ENCODE assay signal across 8 cellular contexts in genomic region chr2:219230201-219230540, GRCh38. TPM values are rescaled to one million over a fixed set of nuclear protein-coding genes. Genes with fewer than 3 reads are reported as not detected.
DNase-seq lines count a peak whose midpoint lies in the region; ATAC-seq and TF ChIP-seq lines count a peak whose summit lies in the region.

No MANE protein-coding gene starts in this region.

- H3K27me3 ChIP-seq in mucosa of rectum (ENCODE audit: control insufficient read depth in 2 of 2, insufficient read depth in 2 of 2, low read length in 2 of 2) (no peaks in the 10 kb centered on the region), tibial nerve (no peaks in the 10 kb centered on the region)

- TF ChIP-seq POLR2A in tibial nerve (IDR thresholded peaks at IDR 0.05): no peak

- H3K27me3 Mint-ChIP-seq in activated B cell treated with CpG ODN at 0.5 μM for 24 hours: no peaks in the 10 kb centered on the region

- H3K4me1 ChIP-seq in mucosa of rectum (ENCODE audit: control insufficient read depth in 2 of 2, insufficient read depth in 2 of 2, low read length in 2 of 2) (peaks cover 18 to 25% of the 10 kb centered on the region in 2 donors), tibial nerve (peaks cover 0 to 44% (median 17%) of the 10 kb centered on the region in 4 donors)

- peak overlapping the region; percentile 96 for H3K4me3 Mint-ChIP-seq in activated B cell treated with CpG ODN at 0.5 μM for 24 hours

- peak overlapping the region; percentile 98 for H3K4me3 ChIP-seq in epithelial cell of esophagus (ENCODE audit: low read length)
- peak overlapping the region; percentile 87 to 99 for H3K4me3 ChIP-seq in mucosa of rectum (ENCODE audit: low read length in 2 of 2)
- peak overlapping the region; percentile 64 to 98 (median 87) for H3K4me3 ChIP-seq in tibial nerve

- WGBS in tibial nerve, 2 donors: 1 to 2% methylated on average over 19 of the region's 19 CpGs

- POLR2A ChIA-PET in activated B cell treated with CpG ODN at 0.5 μM for 24 hours (lab: Charles Lee): interaction anchor here (0.9 to 7.8 kb wide), 13 partner anchors 9 to 1001 kb away, joined by 3 to 287 read pairs (median 10); partner anchors contain the start of genes ABCB6, CNPPD1, DNAJB2 and GLB1L

- CTCF ChIA-PET in activated B cell treated with CpG ODN at 0.5 μM for 24 hours (lab: Charles Lee): interaction anchor here (1.2 to 2.4 kb wide), 6 partner anchors 15 to 68 kb away, joined by 3 to 19 read pairs (median 5); partner anchors contain the start of genes GLB1L, STK16 and TUBA4A

- ATAC-seq in activated B cell treated with CpG ODN at 0.5 μM for 24 hours (ENCODE audit: low read depth) (no peak), GM19455 (IDR thresholded peaks at IDR 0.05; ENCODE audit: unreplicated experiment) (no peak)

- peak overlapping the region; percentile 95 for H3K27ac Mint-ChIP-seq in activated B cell treated with CpG ODN at 0.5 μM for 24 hours

- no peak for TF ChIP-seq EP300 in tibial nerve (IDR thresholded peaks at IDR 0.05)

- DNase-seq in NCI-H510A treated with DMSO at 0.1 percent for 48 hours (lab: John Stamatoyannopoulos, UW) (peak; percentile 17), NCI-H510A (lab: John Stamatoyannopoulos, UW) (no peak), HuH-7 (ENCODE audit: low spot score) (peak; percentile 44), activated B cell treated with CpG ODN at 0.5 μM for 24 hours (peak; percentile 36), epithelial cell of esophagus (ENCODE audit: low read depth) (peak; percentile 75), tibial nerve (ENCODE audit: low spot score in 2 of 2) (peak in 1 of 2 donors; percentile 39)

- intact Hi-C loops in activated B cell treated with CpG ODN at 0.5 μM for 24 hours (cut with micrococcal nuclease): no loop called here

- TF ChIP-seq CTCF in activated B cell treated with CpG ODN at 0.5 μM for 24 hours (IDR thresholded peaks at IDR 0.05): no peak
- no peak for TF ChIP-seq CTCF in epithelial cell of esophagus (IDR thresholded peaks at IDR 0.05; ENCODE audit: insufficient read depth, low read depth, low read length, missing control alignments)
- no peak for TF ChIP-seq CTCF in tibial nerve (IDR thresholded peaks at IDR 0.05)

- H3K9me3 Mint-ChIP-seq in activated B cell treated with CpG ODN at 0.5 μM for 24 hours: no peaks in the 10 kb centered on the region

- H3K9me3 ChIP-seq in mucosa of rectum (ENCODE audit: control insufficient read depth in 2 of 2, low read length in 2 of 2): no peaks in the 10 kb centered on the region
- H3K9me3 ChIP-seq in tibial nerve: no peaks in the 10 kb centered on the region

- H3K36me3 Mint-ChIP-seq in activated B cell treated with CpG ODN at 0.5 μM for 24 hours (ENCODE audit: low read depth): peaks cover 58% of the 10 kb centered on the region

- peaks cover 43% of the 10 kb centered on the region for H3K4me1 Mint-ChIP-seq in activated B cell treated with CpG ODN at 0.5 μM for 24 hours

- H3K27ac ChIP-seq in mucosa of rectum (ENCODE audit: low read depth in 2 of 2, low read length in 2 of 2) (peak overlapping the region; percentile 91 to 92), tibial nerve (peak overlapping the region; percentile 82 to 99 (median 96))

- peaks cover 39 to 50% of the 10 kb centered on the region in 2 donors for H3K36me3 ChIP-seq in mucosa of rectum (ENCODE audit: control insufficient read depth in 2 of 2, insufficient read depth in 2 of 2, low read length in 2 of 2)
- H3K36me3 ChIP-seq in tibial nerve: peaks cover 0 to 56% (median 25%) of the 10 kb centered on the region in 3 donors

- H3K9ac ChIP-seq in mucosa of rectum (ENCODE audit: low read depth in 1 of 2, low read length in 2 of 2): peak overlapping the region; percentile 73 to 92

RNA-seq across cellular contexts. Expression of gene ANKZF1, which starts 0.6 kb away (rescaled TPM):
- total RNA-seq in activated B cell treated with CpG ODN at 0.5 μM for 24 hours (96.0 and 105 TPM in 2 replicates), tibial nerve (100 to 1,000 TPM in 2 of 4 donors, 10 to 100 TPM in 2; 84.5 to 106 (median 97.6) TPM)

RNA-seq across cellular contexts. Expression of gene ATG9A, which starts 0.7 kb away (rescaled TPM):
- total RNA-seq in activated B cell treated with CpG ODN at 0.5 μM for 24 hours: 28.3 and 38.3 TPM in 2 replicates
- 10 to 100 TPM; 23.4 to 40.0 (median 30.5) TPM for total RNA-seq in tibial nerve

RNA-seq across cellular contexts. Expression of gene ABCB6, which starts 11.4 kb away (rescaled TPM):
- total RNA-seq in activated B cell treated with CpG ODN at 0.5 μM for 24 hours (12.1 and 16.6 TPM in 2 replicates), tibial nerve (10 to 100 TPM; 22.7 to 43.2 (median 36.1) TPM)

RNA-seq across cellular contexts. Expression of gene GLB1L, which starts 15.1 kb away (rescaled TPM):
- 4.5 and 4.6 TPM in 2 replicates for total RNA-seq in activated B cell treated with CpG ODN at 0.5 μM for 24 hours
- total RNA-seq in tibial nerve: 10 to 100 TPM in 2 of 4 donors, 1 to 10 TPM in 2; 6.7 to 13.1 (median 9.6) TPM

RNA-seq across cellular contexts. Expression of gene STK16, which starts 15.1 kb away (rescaled TPM):
- total RNA-seq in activated B cell treated with CpG ODN at 0.5 μM for 24 hours: 31.0 and 36.5 TPM in 2 replicates
- 10 to 100 TPM in 3 of 4 donors, 1 to 10 TPM in 1; 9.6 to 17.7 (median 15.3) TPM for total RNA-seq in tibial nerve
